In the genomic region with DNA sequence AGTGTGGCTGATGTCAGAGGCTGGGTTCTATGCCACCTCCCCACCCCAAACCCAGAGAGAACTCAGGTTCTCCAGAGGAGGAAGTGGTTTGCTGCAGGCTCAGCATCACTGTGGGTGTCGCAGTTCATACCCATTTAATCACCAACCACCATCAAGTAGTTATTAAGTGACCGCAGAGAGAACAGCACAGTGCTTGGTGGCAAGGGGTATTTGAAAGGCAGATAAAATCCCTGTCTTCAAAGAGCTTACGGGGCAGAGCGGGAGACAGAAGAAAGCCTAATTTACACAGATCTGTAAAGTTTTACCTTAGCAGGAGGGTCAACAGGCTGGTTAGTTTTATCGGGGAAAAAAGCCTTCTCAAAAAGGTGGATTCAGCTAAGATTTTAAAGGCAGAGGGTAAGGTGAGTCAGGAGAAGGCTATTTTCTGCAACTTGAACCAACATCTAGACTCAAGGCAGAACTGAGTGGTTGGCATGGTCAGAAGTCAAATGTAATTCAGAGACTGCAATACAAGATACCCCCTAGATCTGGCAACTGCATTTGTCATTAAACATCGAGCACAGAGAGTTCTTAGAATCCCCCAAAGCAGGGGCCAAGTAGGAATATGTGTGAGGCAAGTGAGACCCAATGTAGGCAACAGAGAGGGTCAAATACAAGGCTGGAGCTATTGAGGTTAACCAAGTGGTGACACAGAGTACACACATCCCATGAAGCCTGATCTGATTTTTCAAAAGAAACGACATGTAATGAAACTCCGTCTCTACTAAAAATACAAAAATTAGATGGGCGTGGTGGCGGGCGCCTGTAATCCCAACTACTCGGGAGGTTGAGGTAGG, we compare ENCODE assay signal across 8 cellular contexts. TPM values are rescaled to one million over a fixed set of nuclear protein-coding genes. Genes with fewer than 3 reads are reported as not detected.
DNase-seq lines count a peak whose midpoint lies in the region; ATAC-seq and TF ChIP-seq lines count a peak whose summit lies in the region.

No MANE protein-coding gene starts in this region.

- no peak overlapping the region for H3K4me2 ChIP-seq in smooth muscle cell

- H3K27ac ChIP-seq in left lung: peak overlapping the region in 1 of 2 donors; percentile 91
- no peak overlapping the region for H3K27ac ChIP-seq in smooth muscle cell (ENCODE audit: low read depth)

- ATAC-seq in left lung: peak; percentile 46
- ATAC-seq in HG03045 (IDR thresholded peaks at IDR 0.05; ENCODE audit: unreplicated experiment): no peak
- ATAC-seq in GM21717 (IDR thresholded peaks at IDR 0.05; ENCODE audit: unreplicated experiment): no peak

- no peaks in the 10 kb centered on the region for H3K27me3 ChIP-seq in left lung
- no peaks in the 10 kb centered on the region for H3K27me3 ChIP-seq in smooth muscle cell (ENCODE audit: low read depth)

- H3K9me3 ChIP-seq in left lung: no peaks in the 10 kb centered on the region
- no peaks in the 10 kb centered on the region for H3K9me3 ChIP-seq in smooth muscle cell (replicated peaks; ENCODE audit: low read depth)

- DNase-seq in MV-4-11 (lab: John Stamatoyannopoulos, UW) (peak; percentile 69), left lung (no peak), smooth muscle cell (lab: John Stamatoyannopoulos, UW; ENCODE audit: unreplicated experiment) (no peak), HT-29 (ENCODE audit: low spot score) (no peak)
- DNase-seq in activated CD8-positive, alpha-beta memory T cell treated with anti-CD3 and anti-CD28 coated beads, Interleukin-2, amount 50 U/mL, for 1 hour (ENCODE audit: extremely low read depth): peak; percentile 76

- no peaks in the 10 kb centered on the region for H3K9me3 Mint-ChIP-seq in stimulated activated naive CD8-positive, alpha-beta T cell treated with anti-CD3 and anti-CD28 coated beads, Interleukin-15, Interleukin-2, amounts not matched to agents 100 ng/mL and 50 ng/mL, for 24 hours

- peak overlapping the region; percentile 72 for H3K4me3 Mint-ChIP-seq in stimulated activated naive CD8-positive, alpha-beta T cell treated with anti-CD3 and anti-CD28 coated beads, Interleukin-15, Interleukin-2, amounts not matched to agents 100 ng/mL and 50 ng/mL, for 24 hours

- H3K4me3 ChIP-seq in left lung (no peak overlapping the region), smooth muscle cell (no peak overlapping the region)

- intact Hi-C loops in left lung (cut with DNase I): no loop called here

- H3K4me1 ChIP-seq in left lung (peaks cover 31 to 99% of the 10 kb centered on the region in 2 donors), smooth muscle cell (ENCODE audit: low read depth) (peaks cover 5% of the 10 kb centered on the region)

- TF ChIP-seq CTCF in left lung (IDR thresholded peaks at IDR 0.05) (no peak), smooth muscle cell (IDR thresholded peaks at IDR 0.05; ENCODE audit: borderline replicate concordance, insufficient read depth, poor library complexity, severe bottlenecking) (no peak)

- H3K36me3 Mint-ChIP-seq in stimulated activated naive CD8-positive, alpha-beta T cell treated with anti-CD3 and anti-CD28 coated beads, Interleukin-15, Interleukin-2, amounts not matched to agents 100 ng/mL and 50 ng/mL, for 24 hours (ENCODE audit: low read depth): peaks cover 23% of the 10 kb centered on the region

- peaks cover 99% of the 10 kb centered on the region for H4K20me1 ChIP-seq in smooth muscle cell (ENCODE audit: low read depth)

- 90% methylated on average over 12 of the region's 12 CpGs for WGBS in smooth muscle cell (ENCODE audit: low lambda C conversion rate)

- H3K36me3 ChIP-seq in left lung: peaks cover 0 to 12% of the 10 kb centered on the region in 2 donors
- H3K36me3 ChIP-seq in smooth muscle cell (ENCODE audit: low read depth): no peaks in the 10 kb centered on the region

- peaks cover 8% of the 10 kb centered on the region for H3F3A ChIP-seq in smooth muscle cell (ENCODE audit: low read depth)

- no peak overlapping the region for H3K9ac ChIP-seq in smooth muscle cell (ENCODE audit: low read depth)

- peaks cover 90% of the 10 kb centered on the region for H3K79me2 ChIP-seq in smooth muscle cell (ENCODE audit: low read depth)

- peaks cover 94% of the 10 kb centered on the region for H3K4me1 Mint-ChIP-seq in stimulated activated naive CD8-positive, alpha-beta T cell treated with anti-CD3 and anti-CD28 coated beads, Interleukin-15, Interleukin-2, amounts not matched to agents 100 ng/mL and 50 ng/mL, for 24 hours (ENCODE audit: low read depth)

- H2AFZ ChIP-seq in smooth muscle cell (ENCODE audit: low read depth): no peak overlapping the region

- peak overlapping the region; percentile 91 for H3K27ac Mint-ChIP-seq in stimulated activated naive CD8-positive, alpha-beta T cell treated with anti-CD3 and anti-CD28 coated beads, Interleukin-15, Interleukin-2, amounts not matched to agents 100 ng/mL and 50 ng/mL, for 24 hours

- H3K27me3 Mint-ChIP-seq in stimulated activated naive CD8-positive, alpha-beta T cell treated with anti-CD3 and anti-CD28 coated beads, Interleukin-15, Interleukin-2, amounts not matched to agents 100 ng/mL and 50 ng/mL, for 24 hours: no peaks in the 10 kb centered on the region

RNA-seq across cellular contexts. Expression of gene PXN, which starts 13.2 kb away (rescaled TPM):
- total RNA-seq in left lung: 100 to 1,000 TPM in 1 of 2 donors, 10 to 100 TPM in 1; 90.7 to 111 TPM
- total RNA-seq in smooth muscle cell: 16.6 and 17.2 TPM in 2 replicates
- 27.0 and 61.2 TPM in 2 replicates for polyA plus RNA-seq in smooth muscle cell
- total RNA-seq in HT-29 (2014; rRNA removed; shearing (Covaris generic)): 59.7 and 63.0 TPM in 2 replicates

RNA-seq across cellular contexts. Expression of gene RNU4-2, which starts 39.4 kb away (rescaled TPM):
- total RNA-seq in left lung: 1,000 to 10,000 TPM; 6,889 to 7,719 TPM
- total RNA-seq in smooth muscle cell: under 0.01 TPM in 2 replicates
- 4.5 TPM in 1 of 2 replicates, not detected in the other for polyA plus RNA-seq in smooth muscle cell
- total RNA-seq in HT-29 (2014; rRNA removed; shearing (Covaris generic)): under 0.01 TPM in 1 of 2 replicates, not detected in the other

RNA-seq across cellular contexts. Expression of gene RNU4-1, which starts 40.7 kb away (rescaled TPM):
- total RNA-seq in left lung: 1,000 to 10,000 TPM; 3,185 to 3,518 TPM
- total RNA-seq in smooth muscle cell: under 0.01 TPM in 2 replicates
- 3.8 TPM in 1 of 2 replicates, not detected in the other for polyA plus RNA-seq in smooth muscle cell
- under 0.01 TPM in 1 of 2 replicates, not detected in the other for total RNA-seq in HT-29 (2014; rRNA removed; shearing (Covaris generic))

RNA-seq across cellular contexts. Expression of gene SIRT4, which starts 49.8 kb away (rescaled TPM):
- total RNA-seq in left lung (1 to 10 TPM; 1.7 to 2.3 TPM), smooth muscle cell (2.7 and 4.8 TPM in 2 replicates)
- polyA plus RNA-seq in smooth muscle cell: 5.3 and 5.5 TPM in 2 replicates
- total RNA-seq in HT-29 (2014; rRNA removed; shearing (Covaris generic)): 0.05 TPM in 1 of 2 replicates, not detected in the other

RNA-seq across cellular contexts. Expression of gene RPLP0, which starts 51.4 kb away (rescaled TPM):
- total RNA-seq in left lung (1,000 to 10,000 TPM; 1,565 to 1,940 TPM), smooth muscle cell (2,989 and 3,138 TPM in 2 replicates)
- 1,054 and 1,106 TPM in 2 replicates for polyA plus RNA-seq in smooth muscle cell
- 5,263 and 5,354 TPM in 2 replicates for total RNA-seq in HT-29 (2014; rRNA removed; shearing (Covaris generic))

Comparison
In these comparisons a context has a peak if more than half of its experiments do, and no peak if none do; other contexts are left out.
1. DNase-seq: peak in MV-4-11 (single experiment) and activated CD8-positive, alpha-beta memory T cell treated with anti-CD3 and anti-CD28 coated beads, Interleukin-2, amount 50 U/mL, for 1 hour (single experiment); none in left lung (0 of 2), smooth muscle cell (single experiment) and HT-29 (single experiment).
2. RNA of gene RNU4-2, which starts 39.4 kb away (total RNA-seq): 6,889 to 7,719 TPM in left lung; under 0.01 TPM in smooth muscle cell and under 0.01 TPM in HT-29; every median in the first group is over 1,000 times any median in the second.
3. RNA of gene RNU4-1, which starts 40.7 kb away (total RNA-seq): 3,185 to 3,518 TPM in left lung; under 0.01 TPM in smooth muscle cell and under 0.01 TPM in HT-29; every median in the first group is over 1,000 times any median in the second.